Comparison of ENCODE assay signal across 18 cellular contexts in genomic region chr2:110881908-110882307, GRCh38.
DNase-seq lines count a peak whose midpoint lies in the region; ATAC-seq and TF ChIP-seq lines count a peak whose summit lies in the region.
"Had no signal": no experiment of that assay in that cellular context is flagged by ENCODE, and none has a peak within 500 bp of the region (broad histone marks: within the 10 kb centered on the region; RNA-seq: fewer than 3 reads in every experiment).

No MANE protein-coding gene starts in this region.

- peaks cover 10% of the 10 kb centered on the region for H3K9me3 Mint-ChIP-seq in activated T-cell treated with anti-CD3 and anti-CD28 coated beads, Interleukin-2, amount 50 U/mL, for 4 hours
- H3K9me3 Mint-ChIP-seq in stimulated activated memory B cell treated with anti-CD40 and anti-IgM and Interleukin-4, amounts not matched to agents 10 μg/mL and 1 μg/mL and 100 μg/mL, for 72 hours, result peaks cover 8% of the 10 kb centered on the region

- H2BK15ac ChIP-seq in mesenchymal stem cell (ENCODE audit: low read depth, poor library complexity, severe bottlenecking), result no peak overlapping the region

- H3K4ac ChIP-seq in mesenchymal stem cell (ENCODE audit: low read depth in 1 of 2, low read length in 2 of 2), result no peak overlapping the region

- no peak overlapping the region for H2AK5ac ChIP-seq in mesenchymal stem cell (ENCODE audit: low read length, severe bottlenecking)

- no peak overlapping the region for H4K8ac ChIP-seq in mesenchymal stem cell (ENCODE audit: low read length)

- H3K9me3 ChIP-seq in spleen, result peaks cover 0 to 11% (median 2%) of the 10 kb centered on the region in 8 donors
- peaks cover 4% of the 10 kb centered on the region for H3K9me3 ChIP-seq in mesenchymal stem cell (ENCODE audit: control insufficient read depth, low read length)
- H3K9me3 ChIP-seq: tibial artery had no signal

- TF ChIP-seq CTCF in spleen (IDR thresholded peaks at IDR 0.05 in 8 of 11, conservative IDR thresholded peaks at IDR 0.05 in 3 of 11), result no peak

- H3K27ac ChIP-seq in spleen (no peak overlapping the region), mesenchymal stem cell (ENCODE audit: low read length, poor library complexity, severe bottlenecking) (no peak overlapping the region)
- H3K27ac ChIP-seq: gastroesophageal sphincter, tibial artery had no signal

- no peaks in the 10 kb centered on the region for H3K36me3 Mint-ChIP-seq in activated T-cell treated with anti-CD3 and anti-CD28 coated beads, Interleukin-2, amount 50 U/mL, for 4 hours (ENCODE audit: insufficient read depth)
- H3K36me3 Mint-ChIP-seq in stimulated activated memory B cell treated with anti-CD40 and anti-IgM and Interleukin-4, amounts not matched to agents 10 μg/mL and 1 μg/mL and 100 μg/mL, for 72 hours, result peaks cover 11% of the 10 kb centered on the region

- H3K4me2 ChIP-seq in mesenchymal stem cell (ENCODE audit: low read length, poor library complexity, severe bottlenecking), result no peak overlapping the region

- ATAC-seq in activated T-cell treated with anti-CD3 and anti-CD28 coated beads, Interleukin-2, amount 50 U/mL, for 4 hours, result peak; percentile 78 to 90
- ATAC-seq in GM21447 (IDR thresholded peaks at IDR 0.05; ENCODE audit: unreplicated experiment), result peak; percentile 89
- peak; percentile 88 for ATAC-seq in HG03432 (IDR thresholded peaks at IDR 0.05; ENCODE audit: unreplicated experiment)
- ATAC-seq in stimulated activated memory B cell treated with anti-CD40 and anti-IgM and Interleukin-4, amounts not matched to agents 10 μg/mL and 1 μg/mL and 100 μg/mL, for 72 hours, result peak; percentile 59
- ATAC-seq: gastroesophageal sphincter, HCT116, T-helper 17 cell had no signal

- H3K4me1 ChIP-seq in spleen (peaks cover 0 to 9% (median 0%) of the 10 kb centered on the region in 6 donors), mesenchymal stem cell (ENCODE audit: control insufficient read depth, insufficient read depth, low read depth, low read length) (no peaks in the 10 kb centered on the region)
- H3K4me1 ChIP-seq: gastroesophageal sphincter, tibial artery had no signal

- H3K27me3 Mint-ChIP-seq in activated T-cell treated with anti-CD3 and anti-CD28 coated beads, Interleukin-2, amount 50 U/mL, for 4 hours (ENCODE audit: low read depth), result peaks cover 18% of the 10 kb centered on the region
- peaks cover 29% of the 10 kb centered on the region for H3K27me3 Mint-ChIP-seq in stimulated activated memory B cell treated with anti-CD40 and anti-IgM and Interleukin-4, amounts not matched to agents 10 μg/mL and 1 μg/mL and 100 μg/mL, for 72 hours

- WGBS in spleen, 5 donors, result 77 to 82% (median 79%) methylated on average over 6 of the region's 6 CpGs
- 98% methylated on average over 4 of the region's 6 CpGs for WGBS in mesenchymal stem cell

- H2BK120ac ChIP-seq in mesenchymal stem cell (ENCODE audit: low read depth, low read length), result no peak overlapping the region

- H3K4me3 ChIP-seq in spleen, result no peak overlapping the region
- no peak overlapping the region for H3K4me3 ChIP-seq in mesenchymal stem cell (ENCODE audit: insufficient read depth in 1 of 2, low read depth in 1 of 2, low read length in 2 of 2)
- H3K4me3 ChIP-seq: gastroesophageal sphincter, tibial artery had no signal

- no peak overlapping the region for H3K27ac Mint-ChIP-seq in stimulated activated memory B cell treated with anti-CD40 and anti-IgM and Interleukin-4, amounts not matched to agents 10 μg/mL and 1 μg/mL and 100 μg/mL, for 72 hours
- H3K27ac Mint-ChIP-seq: activated CD4-positive, alpha-beta T cell treated with anti-CD3 and anti-CD28 coated beads, Interleukin-2, amount 10 ng/mL, durations not matched to agents 7 days and 5 days; activated naive CD4-positive, alpha-beta T cell treated with anti-CD3 and anti-CD28 coated beads, Interleukin-2, amount 10 ng/mL, durations not matched to agents 7 days and 5 days; mesothelial cell of epicardium; T-helper 17 cell had no signal

- H3K36me3 ChIP-seq in spleen (no peaks in the 10 kb centered on the region), mesenchymal stem cell (ENCODE audit: control insufficient read depth in 1 of 2, insufficient read depth in 2 of 2, low read depth in 1 of 2, low read length in 2 of 2) (no peaks in the 10 kb centered on the region)
- H3K36me3 ChIP-seq: gastroesophageal sphincter, tibial artery had no signal

- no peak overlapping the region for H2AFZ ChIP-seq in mesenchymal stem cell (ENCODE audit: low read depth, low read length)

- H3K4me3 Mint-ChIP-seq in activated T-cell treated with anti-CD3 and anti-CD28 coated beads, Interleukin-2, amount 50 U/mL, for 4 hours, result no peak overlapping the region
- no peak overlapping the region for H3K4me3 Mint-ChIP-seq in stimulated activated memory B cell treated with anti-CD40 and anti-IgM and Interleukin-4, amounts not matched to agents 10 μg/mL and 1 μg/mL and 100 μg/mL, for 72 hours
- H3K4me3 Mint-ChIP-seq: activated CD4-positive, alpha-beta T cell treated with anti-CD3 and anti-CD28 coated beads, Interleukin-2, amount 10 ng/mL, durations not matched to agents 7 days and 5 days; activated naive CD4-positive, alpha-beta T cell treated with anti-CD3 and anti-CD28 coated beads, Interleukin-2, amount 10 ng/mL, durations not matched to agents 7 days and 5 days; mesothelial cell of epicardium; T-helper 17 cell had no signal

- H3K9ac ChIP-seq in mesenchymal stem cell (ENCODE audit: low read length), result no peak overlapping the region

- H2BK5ac ChIP-seq in mesenchymal stem cell (ENCODE audit: low read depth, low read length, poor library complexity, severe bottlenecking), result no peak overlapping the region

- no peak overlapping the region for H3K14ac ChIP-seq in mesenchymal stem cell (ENCODE audit: low read length in 2 of 2)

- H3K27me3 ChIP-seq in spleen (replicated peaks in 1 of 7) (peaks cover 0 to 8% (median 0%) of the 10 kb centered on the region in 7 donors), mesenchymal stem cell (ENCODE audit: control insufficient read depth in 1 of 2, insufficient read depth in 1 of 2, low read length in 2 of 2) (peaks cover 14 to 15% of the 10 kb centered on the region in 2 experiments)
- H3K27me3 ChIP-seq: gastroesophageal sphincter, tibial artery had no signal

- no peak for TF ChIP-seq POLR2A in spleen (IDR thresholded peaks at IDR 0.05)

- no peak overlapping the region for H2BK12ac ChIP-seq in mesenchymal stem cell (ENCODE audit: low read length in 2 of 2)

- H3K23ac ChIP-seq in mesenchymal stem cell (ENCODE audit: low read length in 2 of 2), result no peak overlapping the region

- no peak overlapping the region for H3K18ac ChIP-seq in mesenchymal stem cell (ENCODE audit: low read depth in 1 of 2, low read length in 2 of 2)

- no peak for DNase-seq in activated T-cell treated with anti-CD3 and anti-CD28 coated beads, Interleukin-2, amount 50 U/mL, for 4 hours
- no peak for DNase-seq in activated T-cell treated with anti-CD3 and anti-CD28 coated beads for 4 hours
- DNase-seq in NCI-H128 (lab: John Stamatoyannopoulos, UW; ENCODE audit: unreplicated experiment), result no peak
- no peak for DNase-seq in spleen
- no peak for DNase-seq in mesenchymal stem cell
- DNase-seq: activated CD4-positive, alpha-beta T cell treated with anti-CD3 and anti-CD28 coated beads, Interleukin-2, amount 10 ng/mL, durations not matched to agents 7 days and 5 days; activated naive CD4-positive, alpha-beta T cell treated with anti-CD3 and anti-CD28 coated beads, Interleukin-2, amount 10 ng/mL, durations not matched to agents 7 days and 5 days; GDM1; NCI-H2029 treated with DMSO at 0.1 percent for 48 hours; NCI-H774; T-helper 17 cell; tibial artery had no signal

- H4K91ac ChIP-seq in mesenchymal stem cell (ENCODE audit: low read length), result no peak overlapping the region

- intact Hi-C loops in spleen (cut with DNase I; ENCODE audit: low total_unique reads), result no loop called here

- H3K4me1 Mint-ChIP-seq in activated T-cell treated with anti-CD3 and anti-CD28 coated beads, Interleukin-2, amount 50 U/mL, for 4 hours (ENCODE audit: low read depth), result peaks cover 4% of the 10 kb centered on the region
- no peaks in the 10 kb centered on the region for H3K4me1 Mint-ChIP-seq in stimulated activated memory B cell treated with anti-CD40 and anti-IgM and Interleukin-4, amounts not matched to agents 10 μg/mL and 1 μg/mL and 100 μg/mL, for 72 hours
- H3K4me1 Mint-ChIP-seq: mesothelial cell of epicardium, T-helper 17 cell had no signal

- H3K79me1 ChIP-seq in mesenchymal stem cell (replicated peaks; ENCODE audit: low read length, poor library complexity, severe bottlenecking), result no peaks in the 10 kb centered on the region
